ENCODE assay signal across 27 cellular contexts in the genomic region with DNA sequence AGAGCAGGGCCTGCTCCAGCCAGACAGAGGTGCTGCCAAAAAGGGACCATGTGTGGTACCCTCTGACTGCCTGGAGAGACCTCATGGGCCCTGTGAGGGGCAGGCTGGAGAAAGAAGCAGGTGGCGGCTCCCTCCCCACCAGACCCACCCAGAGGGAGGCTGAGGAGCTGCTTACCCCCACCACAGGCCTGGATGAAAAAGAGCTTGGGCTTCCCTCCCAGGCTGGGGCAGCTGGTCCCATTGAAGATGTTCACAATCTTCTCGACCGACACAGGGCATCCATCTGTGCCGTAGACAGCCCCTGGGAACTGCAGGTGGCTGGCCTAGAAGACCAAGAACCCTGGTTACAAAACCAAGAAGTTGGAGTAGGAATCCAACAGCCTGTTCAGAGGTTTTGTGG. TPM values are rescaled to one million over a fixed set of nuclear protein-coding genes. Genes with fewer than 3 reads are reported as not detected.
DNase-seq lines count a peak whose midpoint lies in the region; ATAC-seq and TF ChIP-seq lines count a peak whose summit lies in the region.
"Had no signal": no experiment of that assay in that cellular context is flagged by ENCODE, and none has a peak within 500 bp of the region (broad histone marks: within the 10 kb centered on the region; RNA-seq: fewer than 3 reads in every experiment).

No MANE protein-coding gene starts in this region.

- H3K27me3 ChIP-seq in cardiac muscle cell, result no peaks in the 10 kb centered on the region
- H3K27me3 ChIP-seq in heart left ventricle, result no peaks in the 10 kb centered on the region
- H3K27me3 ChIP-seq: BE2C, BLaER1 had no signal

- DNase-seq in cardiac muscle cell (ENCODE audit: low read depth in 1 of 2, low spot score in 1 of 2) (no peak), heart left ventricle (no peak), medulla oblongata (ENCODE audit: extremely low spot score) (peak; percentile 28), myocyte (ENCODE audit: low read depth) (peak; percentile 63), T-helper 9 cell (no peak), globus pallidus (ENCODE audit: low spot score) (no peak), ACHN (no peak)
- DNase-seq: BE2C; CD4-positive, alpha-beta memory T cell; CD4-positive, CD25-positive, alpha-beta regulatory T cell; CD8-positive, alpha-beta memory T cell; COR-L47; DMS153; DMS53; DMS79; DND-41; EL; GDM1 had no signal

- H3K4me1 ChIP-seq in cardiac muscle cell (ENCODE audit: low read depth) (peaks cover 52% of the 10 kb centered on the region), heart left ventricle (peaks cover 0 to 23% (median 5%) of the 10 kb centered on the region in 12 donors)
- H3K4me1 ChIP-seq: A549, BE2C had no signal

- TF ChIP-seq CTCF in cardiac muscle cell (IDR thresholded peaks at IDR 0.05; ENCODE audit: low read depth, low read length), result no peak
- TF ChIP-seq CTCF in heart left ventricle (IDR thresholded peaks at IDR 0.05), result no peak

- H3K36me3 ChIP-seq in cardiac muscle cell (peaks cover 12% of the 10 kb centered on the region), heart left ventricle (peaks cover 0 to 55% (median 40%) of the 10 kb centered on the region in 9 donors)
- H3K36me3 ChIP-seq: BE2C had no signal

- in situ Hi-C loops in ACHN (cut with HindIII; ENCODE audit: low pct_ligation_motif_present, low pct_unique_long_range_greater_than_20kb, low sequenced_read_pairs), result no loop called here

- TF ChIP-seq POLR2A in heart left ventricle (IDR thresholded peaks at IDR 0.05), result no peak

- WGBS in heart left ventricle, 4 donors, result 92 to 98% (median 95%) methylated on average over 4 of the region's 4 CpGs

- H3K4me3 ChIP-seq in cardiac muscle cell (no peak overlapping the region), heart left ventricle (no peak overlapping the region)
- H3K4me3 ChIP-seq: A549, BLaER1, GM12878 had no signal

- intact Hi-C loops in heart left ventricle (cut with DNase I), result loop anchor here in 8 of 10 donors (5.0 to 10.0 kb wide), 3 partner anchors 177 to 182 kb away; no protein-coding TSS in a partner anchor

- peak overlapping the region; percentile 28 for H3K27ac ChIP-seq in cardiac muscle cell
- H3K27ac ChIP-seq in heart left ventricle, result no peak overlapping the region
- H3K27ac ChIP-seq: 22Rv1, A549, BLaER1 had no signal

- ATAC-seq in heart left ventricle, result no peak
- ATAC-seq: A549, GM12878 had no signal

- no peaks in the 10 kb centered on the region for H3K9me3 ChIP-seq in cardiac muscle cell (ENCODE audit: low read depth)
- H3K9me3 ChIP-seq in heart left ventricle, result no peaks in the 10 kb centered on the region
- H3K9me3 ChIP-seq: A549, BE2C, BLaER1 had no signal

RNA-seq across cellular contexts. Expression of a gene that starts 19.6 kb away (rescaled TPM):
- 83.9 and 96.1 TPM in 2 replicates for total RNA-seq in cardiac muscle cell
- 44.7 and 65.9 TPM in 2 replicates for polyA plus RNA-seq in cardiac muscle cell
- total RNA-seq in heart left ventricle, result 10 to 100 TPM in 6 of 9 donors, 1 to 10 TPM in 3; 8.6 to 15.9 (median 11.8) TPM
- polyA plus RNA-seq in heart left ventricle, result 10 to 100 TPM; 11.5 to 16.9 TPM
- 30.8 and 68.5 TPM in 2 replicates for total RNA-seq in myocyte
- polyA plus RNA-seq in myocyte (2012), result 13.7 TPM

RNA-seq across cellular contexts. Expression of a gene that starts 22.2 kb away (rescaled TPM):
- 13.6 and 17.8 TPM in 2 replicates for total RNA-seq in cardiac muscle cell
- 9.0 and 9.4 TPM in 2 replicates for polyA plus RNA-seq in cardiac muscle cell
- total RNA-seq in heart left ventricle, result 10 to 100 TPM; 11.9 to 22.8 (median 19.1) TPM
- polyA plus RNA-seq in heart left ventricle, result 10 to 100 TPM in 1 of 2 donors, 1 to 10 TPM in 1; 4.2 to 10.3 TPM
- 43.9 and 50.2 TPM in 2 replicates for total RNA-seq in myocyte
- 11.5 TPM for polyA plus RNA-seq in myocyte (2012)

RNA-seq across cellular contexts. Expression of a gene that starts 28.5 kb away (rescaled TPM):
- total RNA-seq in cardiac muscle cell (not detected in 2 replicates), heart left ventricle (not detected), myocyte (0.78 and 3.7 TPM in 2 replicates)
- polyA plus RNA-seq in cardiac muscle cell (0.26 TPM in 1 of 2 replicates, not detected in the other), heart left ventricle (not detected)
- polyA plus RNA-seq in myocyte (2012), result 1.5 TPM
- total RNA-seq: A172; CD4-positive, alpha-beta memory T cell; CD4-positive, CD25-positive, alpha-beta regulatory T cell; CD8-positive, alpha-beta memory T cell; Daoy; G401; GM12878 had no signal
- polyA plus RNA-seq: A549; AG04450; CD14-positive monocyte; CD4-positive, alpha-beta memory T cell; CD4-positive, CD25-positive, alpha-beta regulatory T cell; CD8-positive, alpha-beta memory T cell; GM12878 had no signal

RNA-seq across cellular contexts. Expression of a gene that starts 47.9 kb away (rescaled TPM):
- total RNA-seq in cardiac muscle cell (not detected in 2 replicates), heart left ventricle (1 to 10 TPM in 1 of 9 donors, under 1 TPM in 4, not detected in 4; 0.76 to 1.0 (median 0.84) TPM), myocyte (0.57 TPM in 1 of 2 replicates, not detected in the other)
- polyA plus RNA-seq in cardiac muscle cell (0.38 TPM in 1 of 2 replicates, not detected in the other), heart left ventricle (not detected)
- polyA plus RNA-seq in myocyte (2012), result not detected
- total RNA-seq: A172; CD4-positive, alpha-beta memory T cell; CD4-positive, CD25-positive, alpha-beta regulatory T cell; CD8-positive, alpha-beta memory T cell; Daoy; G401 had no signal
- polyA plus RNA-seq: A549; AG04450; CD14-positive monocyte; CD4-positive, alpha-beta memory T cell; CD4-positive, CD25-positive, alpha-beta regulatory T cell; CD8-positive, alpha-beta memory T cell; GM12878 had no signal

Comparison
In these comparisons a context has a peak if more than half of its experiments do, and no peak if none do; other contexts are left out.
1. DNase-seq: peak in medulla oblongata (single experiment) and myocyte (single experiment); none in cardiac muscle cell (0 of 2), heart left ventricle (0 of 5), T-helper 9 cell (single experiment), globus pallidus (single experiment) and ACHN (single experiment).